In the genomic region with DNA sequence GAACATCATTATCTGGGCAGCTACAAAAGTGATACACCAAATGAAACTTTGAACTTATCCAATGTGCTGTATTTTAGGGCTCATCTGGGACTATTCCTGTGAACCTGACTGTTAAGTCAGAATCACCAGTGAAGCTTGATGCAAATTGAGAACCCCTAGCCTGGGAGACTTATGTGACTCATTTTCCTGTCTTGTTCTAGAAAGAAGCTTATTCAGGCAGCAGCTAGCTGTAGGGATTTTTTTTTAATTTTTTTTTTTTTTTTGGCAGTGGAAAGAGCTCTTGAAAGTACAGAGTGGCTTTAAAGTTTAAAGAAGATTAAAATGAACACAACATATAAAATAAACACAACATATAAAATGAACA, we compare ENCODE assay signal across 8 cellular contexts.
DNase-seq lines count a peak whose midpoint lies in the region; ATAC-seq and TF ChIP-seq lines count a peak whose summit lies in the region.

No MANE protein-coding gene starts in this region.

- peaks cover 68 to 90% (median 74%) of the 10 kb centered on the region in 10 experiments for H3K4me1 ChIP-seq in BLaER1 treated with 17β-estradiol and CSF1 and Interleukin-3, amounts not matched to agents 10 nM and 100 nM
- H3K4me1 ChIP-seq in colonic mucosa (peaks cover 5% of the 10 kb centered on the region), endodermal cell (ENCODE audit: control insufficient read depth, insufficient read depth, low read length) (peaks cover 34% of the 10 kb centered on the region)

- peak overlapping the region; percentile 68 to 94 (median 86) for H3K4me2 ChIP-seq in BLaER1 treated with 17β-estradiol and CSF1 and Interleukin-3, amounts not matched to agents 10 nM and 100 nM

- H3K27me3 ChIP-seq in BLaER1 treated with 17β-estradiol and CSF1 and Interleukin-3, amounts not matched to agents 10 nM and 100 nM = no peaks in the 10 kb centered on the region
- H3K27me3 ChIP-seq in colonic mucosa (no peaks in the 10 kb centered on the region), endodermal cell (ENCODE audit: control insufficient read depth, insufficient read depth, low read length, poor library complexity, severe bottlenecking) (no peaks in the 10 kb centered on the region)

- H3K4me3 Mint-ChIP-seq in stimulated activated memory B cell treated with anti-CD40 and anti-IgM and Interleukin-4, amounts not matched to agents 10 μg/mL and 1 μg/mL and 100 μg/mL, for 72 hours = peak overlapping the region; percentile 73
- H3K4me3 Mint-ChIP-seq in endodermal cell = no peak overlapping the region

- peaks cover 0 to 43% (median 17%) of the 10 kb centered on the region in 11 experiments; a peak in 14 of 22 replicates for H3K36me3 ChIP-seq in BLaER1 treated with 17β-estradiol and CSF1 and Interleukin-3, amounts not matched to agents 10 nM and 100 nM
- no peaks in the 10 kb centered on the region for H3K36me3 ChIP-seq in colonic mucosa
- peaks cover 4% of the 10 kb centered on the region for H3K36me3 ChIP-seq in endodermal cell (ENCODE audit: control insufficient read depth, insufficient read depth, low read length)

- H3K36me3 Mint-ChIP-seq in stimulated activated memory B cell treated with anti-CD40 and anti-IgM and Interleukin-4, amounts not matched to agents 10 μg/mL and 1 μg/mL and 100 μg/mL, for 72 hours = no peaks in the 10 kb centered on the region
- H3K36me3 Mint-ChIP-seq in endodermal cell (ENCODE audit: low read depth) = peaks cover 2% of the 10 kb centered on the region

- H3K4me3 ChIP-seq in BLaER1 treated with 17β-estradiol and CSF1 and Interleukin-3, amounts not matched to agents 10 nM and 100 nM = peak overlapping the region in 2 of 10 experiments; percentile 33 to 48; a peak in 2 of 20 replicates
- H3K4me3 ChIP-seq in colonic mucosa (no peak overlapping the region), endodermal cell (ENCODE audit: low read length) (no peak overlapping the region)

- H4K20me1 ChIP-seq in BLaER1 treated with 17β-estradiol and CSF1 and Interleukin-3, amounts not matched to agents 10 nM and 100 nM = peaks cover 0 to 12% (median 0%) of the 10 kb centered on the region in 11 experiments; a peak in 4 of 22 replicates

- peaks cover 96% of the 10 kb centered on the region for H3K4me1 Mint-ChIP-seq in stimulated activated memory B cell treated with anti-CD40 and anti-IgM and Interleukin-4, amounts not matched to agents 10 μg/mL and 1 μg/mL and 100 μg/mL, for 72 hours
- H3K4me1 Mint-ChIP-seq in endodermal cell = peaks cover 74% of the 10 kb centered on the region

- H3K9me3 Mint-ChIP-seq in stimulated activated memory B cell treated with anti-CD40 and anti-IgM and Interleukin-4, amounts not matched to agents 10 μg/mL and 1 μg/mL and 100 μg/mL, for 72 hours = no peaks in the 10 kb centered on the region
- no peaks in the 10 kb centered on the region for H3K9me3 Mint-ChIP-seq in endodermal cell

- peak; percentile 46 for ATAC-seq in GM21381 (IDR thresholded peaks at IDR 0.05; ENCODE audit: unreplicated experiment)
- ATAC-seq in stimulated activated memory B cell treated with anti-CD40 and anti-IgM and Interleukin-4, amounts not matched to agents 10 μg/mL and 1 μg/mL and 100 μg/mL, for 72 hours = peak; percentile 71

- H3K27ac ChIP-seq in BLaER1 treated with 17β-estradiol and CSF1 and Interleukin-3, amounts not matched to agents 10 nM and 100 nM = peak overlapping the region; percentile 58 to 93 (median 75); a peak in 21 of 22 replicates
- H3K27ac ChIP-seq in colonic mucosa (peak overlapping the region; percentile 46), endodermal cell (ENCODE audit: low read depth, low read length) (no peak overlapping the region)

- H3K27ac Mint-ChIP-seq in stimulated activated memory B cell treated with anti-CD40 and anti-IgM and Interleukin-4, amounts not matched to agents 10 μg/mL and 1 μg/mL and 100 μg/mL, for 72 hours = peak overlapping the region; percentile 82
- H3K27ac Mint-ChIP-seq in endodermal cell = no peak overlapping the region

- H3K9ac ChIP-seq in BLaER1 treated with 17β-estradiol and CSF1 and Interleukin-3, amounts not matched to agents 10 nM and 100 nM = peak overlapping the region in 10 of 11 experiments; percentile 7 to 72 (median 61); a peak in 12 of 22 replicates
- no peak overlapping the region for H3K9ac ChIP-seq in colonic mucosa (ENCODE audit: low read depth in 2 of 2, low read length in 2 of 2)
- H3K9ac ChIP-seq in endodermal cell (ENCODE audit: extremely low read depth, low read length, poor library complexity, severe bottlenecking) = no peak overlapping the region

- H3K27me3 Mint-ChIP-seq in stimulated activated memory B cell treated with anti-CD40 and anti-IgM and Interleukin-4, amounts not matched to agents 10 μg/mL and 1 μg/mL and 100 μg/mL, for 72 hours = no peaks in the 10 kb centered on the region
- no peaks in the 10 kb centered on the region for H3K27me3 Mint-ChIP-seq in endodermal cell (ENCODE audit: insufficient read depth)

- peak; percentile 86 for DNase-seq in M059J (ENCODE audit: low read depth)
- no peak for DNase-seq in colonic mucosa
- no peak for DNase-seq in endodermal cell
- no peak for DNase-seq in activated CD4-positive, alpha-beta T cell treated with anti-CD3 and anti-CD28 coated beads, Interleukin-2, amount 50 U/mL, for 1 hour
- DNase-seq in SW480 (ENCODE audit: low spot score) = no peak

- intact Hi-C loops in colonic mucosa (cut with DNase I) = no loop called here

- H3K9me3 ChIP-seq in BLaER1 treated with 17β-estradiol and CSF1 and Interleukin-3, amounts not matched to agents 10 nM and 100 nM (replicated peaks in 1 of 11) = peaks cover 0 to 13% (median 0%) of the 10 kb centered on the region in 11 experiments; a peak in 4 of 22 replicates
- no peaks in the 10 kb centered on the region for H3K9me3 ChIP-seq in colonic mucosa
- no peaks in the 10 kb centered on the region for H3K9me3 ChIP-seq in endodermal cell (ENCODE audit: control insufficient read depth, low read length)

- TF ChIP-seq CTCF in colonic mucosa (IDR thresholded peaks at IDR 0.05) (no peak), endodermal cell (conservative IDR thresholded peaks at IDR 0.05) (no peak)

Comparison
In these comparisons a context has a peak if more than half of its experiments do, and no peak if none do; other contexts are left out.
1. H3K9ac ChIP-seq: peak in BLaER1 treated with 17β-estradiol and CSF1 and Interleukin-3, amounts not matched to agents 10 nM and 100 nM (10 of 11); none in colonic mucosa (0 of 2) and endodermal cell (single experiment).